Comparison of ENCODE assay signal across 1 cellular context in genomic region chr18:9914334-9914583, GRCh38.
TF ChIP-seq lines count a peak whose summit lies in the region.

No MANE protein-coding gene starts in this region.

TF ChIP-seq in GM23338, 12 proteins besides CTCF, POLR2A, EP300 and RAD21 (continued from another document):
- no peak for TF ChIP-seq ZNF462 (CRISPR knock-in tag; IDR thresholded peaks at IDR 0.05)
- no peak for TF ChIP-seq ZNF331 (CRISPR knock-in tag; IDR thresholded peaks at IDR 0.05; ENCODE audit: low read depth)
- no peak for TF ChIP-seq CREB1 (CRISPR knock-in tag; IDR thresholded peaks at IDR 0.05; ENCODE audit: low read depth)
- TF ChIP-seq REST (IDR thresholded peaks at IDR 0.05; ENCODE audit: unreplicated experiment), result no peak
- TF ChIP-seq ZNF114 (CRISPR knock-in tag; IDR thresholded peaks at IDR 0.05), result no peak
- no peak for TF ChIP-seq STAT1 (IDR thresholded peaks at IDR 0.05; ENCODE audit: unreplicated experiment)
- no peak for TF ChIP-seq JUNB (IDR thresholded peaks at IDR 0.05; ENCODE audit: unreplicated experiment)
- no peak for TF ChIP-seq NANOG (IDR thresholded peaks at IDR 0.05; ENCODE audit: borderline replicate concordance)
- TF ChIP-seq POLR2AphosphoS5 (IDR thresholded peaks at IDR 0.05; ENCODE audit: low read depth), result no peak
- no peak for TF ChIP-seq EZH2 (IDR thresholded peaks at IDR 0.05; ENCODE audit: low read depth, unreplicated experiment)
- TF ChIP-seq ETS1 (IDR thresholded peaks at IDR 0.05), result no peak
